Comparison of ENCODE assay signal across 8 cellular contexts in genomic region chr19:17687857-17688784, GRCh38. TPM values are rescaled to one million over a fixed set of nuclear protein-coding genes. Genes with fewer than 3 reads are reported as not detected.
DNase-seq lines count a peak whose midpoint lies in the region; ATAC-seq and TF ChIP-seq lines count a peak whose summit lies in the region.

TSS of gene UNC13A (minus strand) at chr19:17688354. CDS start at chr19:17688199, 155 bp downstream.

- ATAC-seq in Right ventricle myocardium superior (ENCODE audit: poor library complexity) (peak; percentile 84), GM19452 (IDR thresholded peaks at IDR 0.05; ENCODE audit: unreplicated experiment) (no peak)

- DNase-seq in Right ventricle myocardium superior (peak; percentile 63), right atrium auricular region (ENCODE audit: low spot score) (no peak), RWPE1 (ENCODE audit: low spot score) (peak; percentile 73), hippocampal formation (lab: John Stamatoyannopoulos, UW) (peak; percentile 19 to 25), kidney tubule cell (ENCODE audit: low spot score) (no peak)
- DNase-seq in activated naive CD8-positive, alpha-beta T cell treated with anti-CD3 and anti-CD28 coated beads for 36 hours, result peak; percentile 69
- DNase-seq in stimulated activated CD4-positive, alpha-beta T cell treated with anti-CD3 and anti-CD28 coated beads, Interleukin-12 subunit alpha, Interleukin-12 subunit beta, amount 100 ng/mL, for 4 hours, result peak; percentile 50

- intact Hi-C loops in Right ventricle myocardium superior (cut with DNase I), result no loop called here

- peaks cover 16 to 18% of the 10 kb centered on the region in 2 donors for H3K27me3 ChIP-seq in right atrium auricular region

- no peaks in the 10 kb centered on the region for H3K36me3 Mint-ChIP-seq in activated naive CD8-positive, alpha-beta T cell treated with anti-CD3 and anti-CD28 coated beads for 36 hours

- H3K4me3 ChIP-seq in right atrium auricular region, result no peak within 1 kb of the TSS

- H3K27ac ChIP-seq in right atrium auricular region (no peak within 1 kb of the TSS), RWPE1 (no peak within 1 kb of the TSS)

- peaks cover 7% of the 10 kb centered on the region for H3K4me1 Mint-ChIP-seq in activated naive CD8-positive, alpha-beta T cell treated with anti-CD3 and anti-CD28 coated beads for 36 hours

- peaks cover 90% of the 10 kb centered on the region for H3K27me3 Mint-ChIP-seq in activated naive CD8-positive, alpha-beta T cell treated with anti-CD3 and anti-CD28 coated beads for 36 hours

- POLR2A ChIA-PET in RWPE1 (lab: Yijun Ruan, JAX; ENCODE audit: low non-redundant PET), result no interaction called here

- no peak within 1 kb of the TSS for H3K27ac Mint-ChIP-seq in activated naive CD8-positive, alpha-beta T cell treated with anti-CD3 and anti-CD28 coated beads for 36 hours

- H3K9me3 Mint-ChIP-seq in activated naive CD8-positive, alpha-beta T cell treated with anti-CD3 and anti-CD28 coated beads for 36 hours, result no peaks in the 10 kb centered on the region

- H3K4me1 ChIP-seq in right atrium auricular region, result peaks cover 0 to 32% of the 10 kb centered on the region in 2 donors

- no peaks in the 10 kb centered on the region for H3K36me3 ChIP-seq in right atrium auricular region

- no peak for TF ChIP-seq CTCF in right atrium auricular region (IDR thresholded peaks at IDR 0.05)
- TF ChIP-seq CTCF in RWPE1 (conservative IDR thresholded peaks at IDR 0.05; ENCODE audit: low read depth), result no peak

- peak within 1 kb of the TSS; percentile 38 for H3K4me3 Mint-ChIP-seq in activated naive CD8-positive, alpha-beta T cell treated with anti-CD3 and anti-CD28 coated beads for 36 hours

- CTCF ChIA-PET in RWPE1 (lab: Yijun Ruan, JAX), result interaction anchor here (0.6 to 0.7 kb wide), 2 partner anchors 34 to 96 kb away, joined by 3 read pairs; no protein-coding TSS in a partner anchor

- no peaks in the 10 kb centered on the region for H3K9me3 ChIP-seq in right atrium auricular region

RNA-seq across cellular contexts. Expression of gene UNC13A, which starts in this region (rescaled TPM):
- total RNA-seq in Right ventricle myocardium superior (0.05 TPM), right atrium auricular region (under 1 TPM in 1 of 2 donors, not detected in 1; 0.08 TPM)
- total RNA-seq in activated naive CD8-positive, alpha-beta T cell treated with anti-CD3 and anti-CD28 coated beads for 36 hours, result under 1 TPM in 1 of 2 experiments, not detected in 1; 0.08 TPM

Comparison
In these comparisons a context has a peak if more than half of its experiments do, and no peak if none do; other contexts are left out.
1. Peak in DNase-seq and ATAC-seq in Right ventricle myocardium superior; RNA of the gene not detected or under 1 TPM.
2. Peak in DNase-seq in activated naive CD8-positive, alpha-beta T cell treated with anti-CD3 and anti-CD28 coated beads for 36 hours; RNA of the gene not detected or under 1 TPM.
3. DNase-seq: peak in RWPE1 (single experiment), hippocampal formation (2 of 2) and stimulated activated CD4-positive, alpha-beta T cell treated with anti-CD3 and anti-CD28 coated beads, Interleukin-12 subunit alpha, Interleukin-12 subunit beta, amount 100 ng/mL, for 4 hours (single experiment); none in right atrium auricular region (single experiment) and kidney tubule cell (single experiment).